Comparison of ENCODE assay signal across 1 cellular context in genomic region chr11:128290106-128290840, GRCh38.
TF ChIP-seq lines count a peak whose summit lies in the region.

No MANE protein-coding gene starts in this region.

TF ChIP-seq in IMR-90, 13 proteins besides CTCF, POLR2A, EP300 and RAD21 (continued from another document):
- TF ChIP-seq ELK1 (IDR thresholded peaks at IDR 0.05; ENCODE audit: borderline replicate concordance, low read depth, low read length) (no peak), BHLHE40 (IDR thresholded peaks at IDR 0.05; ENCODE audit: low read depth, low read length) (0 out of 2 replicates have a peak, but pooled peaks have one; percentile 11), NFE2L2 (IDR thresholded peaks at IDR 0.05; ENCODE audit: low read depth, low read length) (no peak), SMC3 (IDR thresholded peaks at IDR 0.05; ENCODE audit: low read depth, low read length) (peak; percentile 98), MAZ (IDR thresholded peaks at IDR 0.05; ENCODE audit: borderline replicate concordance, low read depth, low read length) (no peak), MAFK (IDR thresholded peaks at IDR 0.05; ENCODE audit: low read depth, low read length) (peak; percentile 49; the same call in 1 of the 2 replicates), CHD1 (IDR thresholded peaks at IDR 0.05; ENCODE audit: low read depth, low read length) (no peak)
